ENCODE assay signal across 9 cellular contexts in the genomic region with DNA sequence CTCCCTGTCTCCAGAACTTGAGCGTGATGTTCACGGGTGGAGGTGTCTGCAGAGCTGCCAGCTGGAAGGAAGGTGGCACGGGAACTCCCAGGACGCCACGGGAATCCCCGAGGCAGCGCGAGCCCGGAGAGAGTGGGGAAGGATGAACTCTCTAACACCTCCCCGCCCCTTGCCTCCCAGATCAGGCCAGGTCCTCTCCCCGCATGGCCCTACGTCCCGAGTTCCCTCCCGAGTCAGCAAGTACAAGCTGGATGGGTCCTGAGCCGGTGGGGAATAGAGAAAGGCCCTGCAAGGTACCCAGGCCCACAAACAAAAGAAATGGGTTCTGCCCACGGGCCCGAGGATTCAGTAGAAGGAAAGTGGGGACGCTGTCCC. TPM values are rescaled to one million over a fixed set of nuclear protein-coding genes. Genes with fewer than 3 reads are reported as not detected.
DNase-seq lines count a peak whose midpoint lies in the region; ATAC-seq and TF ChIP-seq lines count a peak whose summit lies in the region.
"Not testable (repeated sequence)": the region's sequence is repeated elsewhere in the genome, so short reads cannot be mapped to it uniquely, and the experiment has no call there.
"Had no signal": no experiment of that assay in that cellular context is flagged by ENCODE, and none has a peak within 500 bp of the region (broad histone marks: within the 10 kb centered on the region; RNA-seq: fewer than 3 reads in every experiment).

No MANE protein-coding gene starts in this region.

- H3K79me2 ChIP-seq in DND-41 (ENCODE audit: insufficient read depth, low read length) = peaks cover 23% of the 10 kb centered on the region

- DNase-seq in DND-41; RWPE2 (ENCODE audit: low spot score); astrocyte of the spinal cord (ENCODE audit: low read depth, low spot score); cardiac muscle cell (ENCODE audit: low read depth in 1 of 2, low spot score in 1 of 2); osteocyte (ENCODE audit: extremely low spot score, unreplicated experiment); type B pancreatic cell (ENCODE audit: extremely low spot score, unreplicated experiment): not testable (repeated sequence)

- peak overlapping the region; percentile 78; the same call in 1 of the 2 replicates for H3K27ac ChIP-seq in DND-41 (ENCODE audit: low read length)
- H3K27ac ChIP-seq in RWPE2 (ENCODE audit: poor library complexity, severe bottlenecking); cardiac muscle cell: not testable (repeated sequence)

- not testable (repeated sequence) for H3K9me3 ChIP-seq in DND-41 (ENCODE audit: insufficient read depth, low read length, severe bottlenecking); RWPE2 (ENCODE audit: severe bottlenecking); cardiac muscle cell (ENCODE audit: low read depth)

- H3K4me3 Mint-ChIP-seq in osteocyte (ENCODE audit: unreplicated experiment) = peak overlapping the region; percentile 57
- H3K4me3 Mint-ChIP-seq in type B pancreatic cell = peak overlapping the region; percentile 62

- not testable (repeated sequence) for H3K27me3 ChIP-seq in DND-41 (ENCODE audit: insufficient read depth, low read length, poor library complexity); RWPE2 (ENCODE audit: insufficient read depth, poor library complexity, severe bottlenecking); cardiac muscle cell

- not testable (repeated sequence) for H3K36me3 ChIP-seq in DND-41 (ENCODE audit: insufficient read depth, low read length); RWPE2 (ENCODE audit: low read depth); cardiac muscle cell

- H4K20me1 ChIP-seq in DND-41 (ENCODE audit: insufficient read depth, low read length) = not testable (repeated sequence)

- H3K27me3 Mint-ChIP-seq in osteocyte (ENCODE audit: unreplicated experiment); type B pancreatic cell: not testable (repeated sequence)

- not testable (repeated sequence) for TF ChIP-seq CTCF in DND-41 (IDR thresholded peaks at IDR 0.05; ENCODE audit: borderline replicate concordance, extremely low read depth, low read length, poor library complexity, severe bottlenecking); RWPE2 (IDR thresholded peaks at IDR 0.05; ENCODE audit: poor library complexity, severe bottlenecking); astrocyte of the spinal cord (IDR thresholded peaks at IDR 0.05; ENCODE audit: low read depth, low read length); cardiac muscle cell (IDR thresholded peaks at IDR 0.05; ENCODE audit: low read depth, low read length); osteocyte (IDR thresholded peaks at IDR 0.05); type B pancreatic cell (conservative IDR thresholded peaks at IDR 0.05)

- H3K4me1 ChIP-seq in DND-41 (ENCODE audit: insufficient read depth, low read length) = peaks cover 39% of the 10 kb centered on the region
- H3K4me1 ChIP-seq in RWPE2 (ENCODE audit: insufficient read depth, poor library complexity, severe bottlenecking); cardiac muscle cell (ENCODE audit: low read depth): not testable (repeated sequence)

- H3K4me3 ChIP-seq in DND-41 (ENCODE audit: low read depth in 1 of 2, low read length in 2 of 2) = peak overlapping the region in 1 of 2 experiments; percentile 65; a peak in 3 of 4 replicates
- H3K4me3 ChIP-seq in RWPE2 (ENCODE audit: severe bottlenecking) = not testable (repeated sequence)
- peak overlapping the region; percentile 28 for H3K4me3 ChIP-seq in astrocyte of the spinal cord (ENCODE audit: low read depth, low read length)
- peak overlapping the region; percentile 12 for H3K4me3 ChIP-seq in cardiac muscle cell

- not testable (repeated sequence) for H3K27ac Mint-ChIP-seq in osteocyte (ENCODE audit: unreplicated experiment); type B pancreatic cell

- H2AFZ ChIP-seq in DND-41 (ENCODE audit: low read depth, low read length) = peak overlapping the region; percentile 60; the same call in 1 of the 2 replicates

- H3K9me3 Mint-ChIP-seq in osteocyte (ENCODE audit: unreplicated experiment); type B pancreatic cell: not testable (repeated sequence)

- peak overlapping the region; percentile 64 for H3K9ac ChIP-seq in DND-41 (ENCODE audit: low read depth, low read length)

- H3K4me2 ChIP-seq in DND-41 (ENCODE audit: insufficient read depth, low read length) = peak overlapping the region; percentile 70

- not testable (repeated sequence) for H3K36me3 Mint-ChIP-seq in osteocyte (ENCODE audit: unreplicated experiment); type B pancreatic cell

- ATAC-seq in DND-41 (ENCODE audit: insufficient read depth, low read depth) = peak; percentile 25
- peak; percentile 23 for ATAC-seq in GM21390 (IDR thresholded peaks at IDR 0.05; ENCODE audit: unreplicated experiment)
- peak; percentile 34 for ATAC-seq in HG03095 (IDR thresholded peaks at IDR 0.05; ENCODE audit: unreplicated experiment)
- peak; percentile 51 for ATAC-seq in RWPE2 (ENCODE audit: low read depth)

- H3K4me1 Mint-ChIP-seq in osteocyte (ENCODE audit: unreplicated experiment); type B pancreatic cell (ENCODE audit: unreplicated experiment): not testable (repeated sequence)

- in situ Hi-C loops in astrocyte of the spinal cord (cut with HindIII; ENCODE audit: low sequenced_read_pairs) = not testable (repeated sequence)

RNA-seq across cellular contexts. Expression of gene DHRS4L2, which starts 17.8 kb away (rescaled TPM):
- total RNA-seq in cardiac muscle cell (13.7 and 17.0 TPM in 2 replicates), osteocyte (15.9 and 17.1 TPM in 2 replicates), type B pancreatic cell (ENCODE audit: low replicate concordance) (16.0 and 18.0 TPM in 2 replicates)
- polyA plus RNA-seq in cardiac muscle cell = 23.7 and 33.1 TPM in 2 replicates

RNA-seq across cellular contexts. Expression of gene CARMIL3, which starts 45.3 kb away (rescaled TPM):
- total RNA-seq in cardiac muscle cell = 0.06 and 0.85 TPM in 2 replicates
- polyA plus RNA-seq in cardiac muscle cell = 0.05 and 0.22 TPM in 2 replicates
- 0.31 and 0.35 TPM in 2 replicates for total RNA-seq in osteocyte
- 2.5 and 2.8 TPM in 2 replicates for total RNA-seq in type B pancreatic cell (ENCODE audit: low replicate concordance)
- total RNA-seq: MCF 10A had no signal

RNA-seq across cellular contexts. Expression of gene DHRS4, which starts 52.9 kb away (rescaled TPM):
- total RNA-seq in cardiac muscle cell = 44.9 and 70.8 TPM in 2 replicates
- 42.0 and 62.2 TPM in 2 replicates for polyA plus RNA-seq in cardiac muscle cell
- 19.1 and 19.6 TPM in 2 replicates for total RNA-seq in osteocyte
- total RNA-seq in type B pancreatic cell (ENCODE audit: low replicate concordance) = 18.8 and 19.7 TPM in 2 replicates
